20 cellular contexts compared by ENCODE assay signal in the genomic region with DNA sequence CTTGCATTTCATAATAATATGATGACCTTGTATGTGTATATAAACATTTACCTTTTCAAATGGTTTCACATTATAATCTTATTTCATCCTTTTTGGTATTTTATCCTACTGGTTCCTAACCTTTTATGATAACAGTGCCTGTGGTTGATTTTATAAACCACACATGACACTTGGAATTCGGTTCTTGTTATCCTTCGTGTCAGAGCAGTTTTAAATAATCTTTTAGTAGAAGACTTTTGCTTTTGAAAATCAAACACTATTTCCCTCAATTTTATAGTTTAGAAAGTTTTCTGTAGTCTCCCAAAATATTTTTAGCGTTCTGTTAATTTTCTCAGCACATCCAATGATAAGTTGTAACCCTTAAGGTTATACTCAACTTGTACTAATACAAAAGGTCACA.
"Had no signal": no experiment of that assay in that cellular context is flagged by ENCODE, and none has a peak within 500 bp of the region (broad histone marks: within the 10 kb centered on the region; RNA-seq: fewer than 3 reads in every experiment).

No MANE protein-coding gene starts in this region.

- H3K4me1 Mint-ChIP-seq: IgD-negative memory B cell, T-cell had no signal

- H3K4me3 Mint-ChIP-seq: IgD-negative memory B cell, T-cell had no signal

- H3K36me3 Mint-ChIP-seq: IgD-negative memory B cell, T-cell had no signal

- H3K4me3 ChIP-seq: K562, MG63 had no signal

- DNase-seq: Kasumi-1, MG63, NCI-H1092 treated with DMSO at 0.1 percent for 48 hours, NCI-H1436, NCI-H187, NCI-H2029, NCI-H2081 treated with DMSO at 0.1 percent for 48 hours, NCI-H2171, NCI-H226, NCI-H446, NCI-H510A, NCI-H524 treated with DMSO at 0.1 percent for 48 hours, NCI-H69, NCI-H774, PC-3, SHP77, SW 1271, T-cell had no signal

- H3K27me3 Mint-ChIP-seq: IgD-negative memory B cell, T-cell had no signal

- H3K27ac Mint-ChIP-seq: IgD-negative memory B cell, T-cell had no signal
